ENCODE assay signal across 23 cellular contexts in genomic region chr11:1935156-1936071, GRCh38. TPM values are rescaled to one million over a fixed set of nuclear protein-coding genes. Genes with fewer than 3 reads are reported as not detected.
A peak's percentile ranks its signal among the peaks of the same experiment; 100 is the strongest.
DNase-seq lines count a peak whose midpoint lies in the region; ATAC-seq and TF ChIP-seq lines count a peak whose summit lies in the region.
"Had no signal": no experiment of that assay in that cellular context is flagged by ENCODE, and none has a peak within 500 bp of the region (broad histone marks: within the 10 kb centered on the region; RNA-seq: fewer than 3 reads in every experiment).

No MANE protein-coding gene starts in this region.

- H2BK120ac ChIP-seq in trophoblast cell (ENCODE audit: insufficient read depth, low read length, poor library complexity), result no peak overlapping the region

- intact Hi-C loops in left lung (cut with DNase I), result no loop called here
- intact Hi-C loops in spleen (cut with DNase I; ENCODE audit: low total_unique reads), result no loop called here

- H4K8ac ChIP-seq in trophoblast cell (ENCODE audit: low read depth, low read length), result no peak overlapping the region

- H3K4me1 ChIP-seq in RWPE2 (ENCODE audit: insufficient read depth, poor library complexity, severe bottlenecking) (no peaks in the 10 kb centered on the region), left lung (peaks cover 4 to 6% of the 10 kb centered on the region in 2 donors), spleen (peaks cover 0 to 10% (median 6%) of the 10 kb centered on the region in 6 donors), trophoblast cell (ENCODE audit: control insufficient read depth in 1 of 2, insufficient read depth in 2 of 2, low read length in 2 of 2) (no peaks in the 10 kb centered on the region)
- H3K4me1 ChIP-seq: Peyer's patch had no signal

- H2BK12ac ChIP-seq in trophoblast cell (ENCODE audit: low read length), result no peak overlapping the region

- H3K79me2 ChIP-seq in trophoblast cell (ENCODE audit: control insufficient read depth, insufficient read depth, low read length, poor library complexity), result no peaks in the 10 kb centered on the region

- H3K4me3 ChIP-seq in RWPE2 (ENCODE audit: severe bottlenecking) (no peak overlapping the region), left lung (no peak overlapping the region), spleen (no peak overlapping the region), trophoblast cell (ENCODE audit: low read depth, low read length) (no peak overlapping the region)
- H3K4me3 ChIP-seq: Peyer's patch had no signal

- H3K9ac ChIP-seq in trophoblast cell (ENCODE audit: low read length), result no peak overlapping the region
- H3K9ac ChIP-seq: KMS-11 had no signal

- POLR2A ChIA-PET in activated naive CD8-positive, alpha-beta T cell treated with anti-CD3 and anti-CD28 coated beads, Interleukin-2, amount 10 ng/mL, durations not matched to agents 7 days and 5 days (lab: Charles Lee), result interaction anchor here (1.0 kb wide), 1 partner anchor 15 kb away, joined by 3 read pairs; no protein-coding TSS in a partner anchor

- peaks cover 6% of the 10 kb centered on the region for H3K4me1 Mint-ChIP-seq in activated naive CD8-positive, alpha-beta T cell treated with anti-CD3 and anti-CD28 coated beads, Interleukin-2, amount 10 ng/mL, durations not matched to agents 7 days and 5 days
- H3K4me1 Mint-ChIP-seq in activated naive CD8-positive, alpha-beta T cell treated with anti-CD3 and anti-CD28 coated beads, Interleukin-2, amount 50 U/mL, for 24 hours, result peaks cover 4% of the 10 kb centered on the region
- H3K4me1 Mint-ChIP-seq: endodermal cell had no signal

- H3K23ac ChIP-seq in trophoblast cell (ENCODE audit: low read length), result no peak overlapping the region

- H3K36me3 Mint-ChIP-seq in activated naive CD8-positive, alpha-beta T cell treated with anti-CD3 and anti-CD28 coated beads, Interleukin-2, amount 10 ng/mL, durations not matched to agents 7 days and 5 days, result no peaks in the 10 kb centered on the region
- H3K36me3 Mint-ChIP-seq in activated naive CD8-positive, alpha-beta T cell treated with anti-CD3 and anti-CD28 coated beads, Interleukin-2, amount 50 U/mL, for 24 hours (ENCODE audit: low read depth), result no peaks in the 10 kb centered on the region
- H3K36me3 Mint-ChIP-seq: CD4-positive, alpha-beta memory T cell had no signal

- TF ChIP-seq CTCF in RWPE2 (IDR thresholded peaks at IDR 0.05; ENCODE audit: poor library complexity, severe bottlenecking) (no peak), left lung (IDR thresholded peaks at IDR 0.05) (no peak), spleen (IDR thresholded peaks at IDR 0.05 in 8 of 11, conservative IDR thresholded peaks at IDR 0.05 in 3 of 11) (no peak)

- no peak overlapping the region for H3K27ac ChIP-seq in RWPE2 (ENCODE audit: poor library complexity, severe bottlenecking)
- H3K27ac ChIP-seq in left lung, result no peak overlapping the region
- H3K27ac ChIP-seq in spleen, result no peak overlapping the region
- H3K27ac ChIP-seq in trophoblast cell (ENCODE audit: low read depth, low read length), result no peak overlapping the region
- H3K27ac ChIP-seq: KMS-11, Peyer's patch had no signal

- H3K4me3 Mint-ChIP-seq in activated naive CD8-positive, alpha-beta T cell treated with anti-CD3 and anti-CD28 coated beads, Interleukin-2, amount 10 ng/mL, durations not matched to agents 7 days and 5 days, result no peak overlapping the region
- no peak overlapping the region for H3K4me3 Mint-ChIP-seq in activated naive CD8-positive, alpha-beta T cell treated with anti-CD3 and anti-CD28 coated beads, Interleukin-2, amount 50 U/mL, for 24 hours
- H3K4me3 Mint-ChIP-seq: activated naive CD4-positive, alpha-beta T cell treated with anti-CD3 and anti-CD28 coated beads for 36 hours; CD4-positive, alpha-beta memory T cell; endodermal cell; immature natural killer cell; naive B cell had no signal

- no peak overlapping the region for H3K14ac ChIP-seq in trophoblast cell (ENCODE audit: low read length)

- peak; percentile 29 for DNase-seq in activated naive CD8-positive, alpha-beta T cell treated with anti-CD3 and anti-CD28 coated beads, Interleukin-2, amount 10 ng/mL, durations not matched to agents 7 days and 5 days
- no peak for DNase-seq in activated naive CD8-positive, alpha-beta T cell treated with anti-CD3 and anti-CD28 coated beads, Interleukin-2, amount 50 U/mL, for 24 hours
- DNase-seq in RWPE2 (ENCODE audit: low spot score) (peak; percentile 61), left lung (peak; percentile 30 to 70), spleen (peak; percentile 67), trophoblast cell (no peak), NCI-H2107 (lab: John Stamatoyannopoulos, UW) (no peak)
- DNase-seq: activated naive CD4-positive, alpha-beta T cell treated with anti-CD3 and anti-CD28 coated beads for 36 hours; cerebellar nuclear complex; DMS53; endodermal cell; immature natural killer cell; naive B cell; NCI-H187; NCI-H446 treated with DMSO at 0.1 percent for 48 hours; Peyer's patch; T1000 had no signal

- H2BK5ac ChIP-seq in trophoblast cell (ENCODE audit: low read depth, low read length, poor library complexity), result no peak overlapping the region

- no peaks in the 10 kb centered on the region for H3K27me3 ChIP-seq in RWPE2 (ENCODE audit: insufficient read depth, poor library complexity, severe bottlenecking)
- H3K27me3 ChIP-seq in left lung, result peaks cover 0 to 26% of the 10 kb centered on the region in 2 donors
- peaks cover 0 to 30% (median 0%) of the 10 kb centered on the region in 7 donors for H3K27me3 ChIP-seq in spleen (replicated peaks in 1 of 7)
- no peaks in the 10 kb centered on the region for H3K27me3 ChIP-seq in trophoblast cell (ENCODE audit: insufficient read depth, low read length)
- H3K27me3 ChIP-seq: Peyer's patch had no signal

- no peak for ATAC-seq in activated naive CD8-positive, alpha-beta T cell treated with anti-CD3 and anti-CD28 coated beads, Interleukin-2, amount 10 ng/mL, durations not matched to agents 7 days and 5 days (ENCODE audit: low read depth)
- ATAC-seq in activated naive CD8-positive, alpha-beta T cell treated with anti-CD3 and anti-CD28 coated beads, Interleukin-2, amount 50 U/mL, for 24 hours, result no peak
- no peak for ATAC-seq in RWPE2 (ENCODE audit: low read depth)
- no peak for ATAC-seq in left lung
- ATAC-seq in GM18861 (IDR thresholded peaks at IDR 0.05; ENCODE audit: unreplicated experiment), result no peak
- ATAC-seq: SK-N-SH treated with all-trans-retinoic acid at 6 μM for 48 hours had no signal

- TF ChIP-seq POLR2A in spleen (IDR thresholded peaks at IDR 0.05), result no peak

- H2AK5ac ChIP-seq in trophoblast cell (ENCODE audit: low read length), result no peak overlapping the region

- H3K9me3 ChIP-seq in RWPE2 (ENCODE audit: severe bottlenecking) (no peaks in the 10 kb centered on the region), left lung (no peaks in the 10 kb centered on the region), spleen (no peaks in the 10 kb centered on the region), trophoblast cell (ENCODE audit: insufficient read depth, low read depth, low read length) (peaks cover 3% of the 10 kb centered on the region)
- H3K9me3 ChIP-seq: Peyer's patch had no signal

- peaks cover 15% of the 10 kb centered on the region for H3K27me3 Mint-ChIP-seq in activated naive CD8-positive, alpha-beta T cell treated with anti-CD3 and anti-CD28 coated beads, Interleukin-2, amount 10 ng/mL, durations not matched to agents 7 days and 5 days
- peaks cover 6% of the 10 kb centered on the region for H3K27me3 Mint-ChIP-seq in activated naive CD8-positive, alpha-beta T cell treated with anti-CD3 and anti-CD28 coated beads, Interleukin-2, amount 50 U/mL, for 24 hours

- H3K36me3 ChIP-seq in RWPE2 (ENCODE audit: low read depth) (no peaks in the 10 kb centered on the region), left lung (no peaks in the 10 kb centered on the region), spleen (no peaks in the 10 kb centered on the region), trophoblast cell (ENCODE audit: control insufficient read depth in 1 of 2, insufficient read depth in 2 of 2, low read length in 2 of 2) (no peaks in the 10 kb centered on the region)
- H3K36me3 ChIP-seq: Peyer's patch had no signal

- 84 to 90% (median 87%) methylated on average over 16 to 33 of the region's 33 CpGs for WGBS in spleen, 5 donors
- no CpG with 5 or more reads among the region's 33 CpGs for WGBS in trophoblast cell (ENCODE audit: extremely low coverage, insufficient coverage, insufficient read length)

- H3K18ac ChIP-seq in trophoblast cell (ENCODE audit: low read length), result no peak overlapping the region

- H3K27ac Mint-ChIP-seq in activated naive CD8-positive, alpha-beta T cell treated with anti-CD3 and anti-CD28 coated beads, Interleukin-2, amount 10 ng/mL, durations not matched to agents 7 days and 5 days, result no peak overlapping the region
- no peak overlapping the region for H3K27ac Mint-ChIP-seq in activated naive CD8-positive, alpha-beta T cell treated with anti-CD3 and anti-CD28 coated beads, Interleukin-2, amount 50 U/mL, for 24 hours
- H3K27ac Mint-ChIP-seq: activated naive CD4-positive, alpha-beta T cell treated with anti-CD3 and anti-CD28 coated beads for 36 hours; CD4-positive, alpha-beta memory T cell; endodermal cell; immature natural killer cell; naive B cell had no signal

- no peak overlapping the region for H4K12ac ChIP-seq in trophoblast cell (ENCODE audit: low read depth, low read length)

- H3K79me1 ChIP-seq in trophoblast cell (ENCODE audit: low read length), result no peaks in the 10 kb centered on the region

- H2AFZ ChIP-seq in trophoblast cell (ENCODE audit: insufficient read depth, low read length, poor library complexity), result no peak overlapping the region

- H3K4ac ChIP-seq in trophoblast cell (ENCODE audit: low read depth, low read length), result no peak overlapping the region

- H4K91ac ChIP-seq in trophoblast cell (ENCODE audit: low read depth, low read length), result no peak overlapping the region

- H3K9me3 Mint-ChIP-seq in activated naive CD8-positive, alpha-beta T cell treated with anti-CD3 and anti-CD28 coated beads, Interleukin-2, amount 10 ng/mL, durations not matched to agents 7 days and 5 days, result no peaks in the 10 kb centered on the region
- H3K9me3 Mint-ChIP-seq in activated naive CD8-positive, alpha-beta T cell treated with anti-CD3 and anti-CD28 coated beads, Interleukin-2, amount 50 U/mL, for 24 hours, result no peaks in the 10 kb centered on the region
- H3K9me3 Mint-ChIP-seq: activated naive CD4-positive, alpha-beta T cell treated with anti-CD3 and anti-CD28 coated beads for 36 hours; CD4-positive, alpha-beta memory T cell; endodermal cell; immature natural killer cell had no signal

- H3K4me2 ChIP-seq in trophoblast cell (ENCODE audit: low read length), result no peak overlapping the region
- H3K4me2 ChIP-seq: KMS-11 had no signal

RNA-seq across cellular contexts. Expression of gene MRPL23, which starts 11.7 kb away (rescaled TPM):
- 10 to 100 TPM; 76.2 to 77.7 TPM for total RNA-seq in activated naive CD8-positive, alpha-beta T cell treated with anti-CD3 and anti-CD28 coated beads, Interleukin-2, amount 10 ng/mL, durations not matched to agents 7 days and 5 days
- total RNA-seq in left lung (10 to 100 TPM; 62.2 to 71.6 TPM), spleen (10 to 100 TPM; 32.5 to 75.2 (median 44.5) TPM)
- 100 to 1,000 TPM in 2 of 3 donors, 10 to 100 TPM in 1; 58.7 to 160 (median 122) TPM for polyA plus RNA-seq in spleen
- 99.0 and 101 TPM in 2 replicates for polyA plus RNA-seq in trophoblast cell (2013)

RNA-seq across cellular contexts. Expression of gene TNNT3, which starts 15.9 kb away (rescaled TPM):
- total RNA-seq in activated naive CD8-positive, alpha-beta T cell treated with anti-CD3 and anti-CD28 coated beads, Interleukin-2, amount 10 ng/mL, durations not matched to agents 7 days and 5 days, result 10 to 100 TPM; 13.7 to 16.7 TPM
- 1 to 10 TPM; 2.0 to 3.0 TPM for total RNA-seq in left lung
- 1 to 10 TPM in 5 of 7 donors, under 1 TPM in 1, not detected in 1; 0.97 to 4.9 (median 1.9) TPM for total RNA-seq in spleen
- polyA plus RNA-seq in spleen, result 1 to 10 TPM in 2 of 3 donors, under 1 TPM in 1; 0.64 to 4.4 (median 3.5) TPM
- polyA plus RNA-seq in trophoblast cell (2013), result 4.2 and 4.5 TPM in 2 replicates
- total RNA-seq: astrocyte, endodermal cell, fibroblast of lung had no signal
- polyA plus RNA-seq: CD4-positive, alpha-beta memory T cell; fibroblast of lung; immature natural killer cell had no signal

RNA-seq across cellular contexts. Expression of gene PRR33, which starts 43.7 kb away (rescaled TPM):
- not detected for total RNA-seq in activated naive CD8-positive, alpha-beta T cell treated with anti-CD3 and anti-CD28 coated beads, Interleukin-2, amount 10 ng/mL, durations not matched to agents 7 days and 5 days
- total RNA-seq in left lung, result not detected
- total RNA-seq in spleen, result not detected
- polyA plus RNA-seq in spleen, result under 1 TPM; 0.03 to 0.64 (median 0.20) TPM
- polyA plus RNA-seq in trophoblast cell (2013), result not detected in 2 replicates
- total RNA-seq: astrocyte; CD4-positive, alpha-beta memory T cell; endodermal cell; fibroblast of lung; Peyer's patch had no signal
- polyA plus RNA-seq: fibroblast of lung had no signal

Comparison
In these comparisons a context has a peak if more than half of its experiments do, and no peak if none do; other contexts are left out.
1. DNase-seq: peak in activated naive CD8-positive, alpha-beta T cell treated with anti-CD3 and anti-CD28 coated beads, Interleukin-2, amount 10 ng/mL, durations not matched to agents 7 days and 5 days (single experiment), RWPE2 (single experiment), left lung (2 of 2) and spleen (single experiment); none in activated naive CD8-positive, alpha-beta T cell treated with anti-CD3 and anti-CD28 coated beads, Interleukin-2, amount 50 U/mL, for 24 hours (single experiment), trophoblast cell (0 of 2) and NCI-H2107 (single experiment).